ENCODE assay signal across 1 cellular context in the genomic region with DNA sequence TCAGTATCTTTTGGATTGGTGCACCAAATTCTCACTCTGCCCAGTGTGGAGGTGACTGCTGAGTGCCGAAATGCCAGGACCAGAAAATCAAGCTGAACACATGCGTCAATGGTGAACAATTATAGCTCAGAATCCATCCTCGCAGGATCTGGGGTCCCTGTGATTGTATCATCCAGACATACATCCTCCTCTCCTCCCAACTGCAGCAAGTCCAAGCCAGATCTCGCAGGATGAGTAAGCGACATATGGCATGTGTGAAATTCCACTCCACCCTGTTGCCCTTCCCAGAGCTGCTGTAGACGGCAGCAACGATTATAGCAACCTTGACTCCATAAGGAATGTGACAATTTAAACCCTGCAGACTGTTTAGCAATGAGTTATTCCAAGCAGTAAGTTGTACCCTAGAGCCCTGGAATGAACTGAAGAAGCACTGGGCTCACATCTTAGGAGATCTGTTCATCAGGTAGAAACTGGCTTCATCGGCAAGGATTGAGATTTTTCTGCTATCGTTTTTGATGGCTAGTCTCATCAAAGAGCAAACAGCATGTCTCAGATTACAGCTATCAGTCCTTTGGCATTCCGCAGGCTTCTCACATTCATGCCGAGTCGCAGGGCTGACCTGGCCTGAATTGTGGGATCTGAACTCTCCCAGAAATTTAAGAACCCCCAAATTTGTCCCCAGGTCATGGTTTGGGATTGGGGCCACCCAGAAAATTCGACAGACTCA.
TF ChIP-seq lines count a peak whose summit lies in the region.

No MANE protein-coding gene starts in this region.

TF ChIP-seq in GM23338, 12 proteins besides CTCF, POLR2A, EP300 and RAD21 (continued from another document):
- TF ChIP-seq ZNF462 (CRISPR knock-in tag; IDR thresholded peaks at IDR 0.05): no peak
- no peak for TF ChIP-seq EZH2phosphoT487 (IDR thresholded peaks at IDR 0.05; ENCODE audit: unreplicated experiment)
- no peak for TF ChIP-seq REST (IDR thresholded peaks at IDR 0.05; ENCODE audit: unreplicated experiment)
- TF ChIP-seq NANOG (IDR thresholded peaks at IDR 0.05; ENCODE audit: borderline replicate concordance): no peak
- TF ChIP-seq ZNF331 (CRISPR knock-in tag; IDR thresholded peaks at IDR 0.05; ENCODE audit: low read depth): no peak
- TF ChIP-seq EZH2 (IDR thresholded peaks at IDR 0.05; ENCODE audit: low read depth, unreplicated experiment): no peak
- TF ChIP-seq, protein P1, sequence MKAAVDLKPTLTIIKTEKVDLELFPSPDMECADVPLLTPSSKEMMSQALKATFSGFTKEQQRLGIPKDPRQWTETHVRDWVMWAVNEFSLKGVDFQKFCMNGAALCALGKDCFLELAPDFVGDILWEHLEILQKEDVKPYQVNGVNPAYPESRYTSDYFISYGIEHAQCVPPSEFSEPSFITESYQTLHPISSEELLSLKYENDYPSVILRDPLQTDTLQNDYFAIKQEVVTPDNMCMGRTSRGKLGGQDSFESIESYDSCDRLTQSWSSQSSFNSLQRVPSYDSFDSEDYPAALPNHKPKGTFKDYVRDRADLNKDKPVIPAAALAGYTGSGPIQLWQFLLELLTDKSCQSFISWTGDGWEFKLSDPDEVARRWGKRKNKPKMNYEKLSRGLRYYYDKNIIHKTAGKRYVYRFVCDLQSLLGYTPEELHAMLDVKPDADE (IDR thresholded peaks at IDR 0.05): no peak
- TF ChIP-seq ZNF114 (CRISPR knock-in tag; IDR thresholded peaks at IDR 0.05): no peak
